ENCODE assay signal across 8 cellular contexts in genomic region chr14:31561155-31561846, GRCh38. TPM values are rescaled to one million over a fixed set of nuclear protein-coding genes. Genes with fewer than 3 reads are reported as not detected.
A peak's percentile ranks its signal among the peaks of the same experiment; 100 is the strongest.
DNase-seq lines count a peak whose midpoint lies in the region; ATAC-seq and TF ChIP-seq lines count a peak whose summit lies in the region.

A gene with protein sequence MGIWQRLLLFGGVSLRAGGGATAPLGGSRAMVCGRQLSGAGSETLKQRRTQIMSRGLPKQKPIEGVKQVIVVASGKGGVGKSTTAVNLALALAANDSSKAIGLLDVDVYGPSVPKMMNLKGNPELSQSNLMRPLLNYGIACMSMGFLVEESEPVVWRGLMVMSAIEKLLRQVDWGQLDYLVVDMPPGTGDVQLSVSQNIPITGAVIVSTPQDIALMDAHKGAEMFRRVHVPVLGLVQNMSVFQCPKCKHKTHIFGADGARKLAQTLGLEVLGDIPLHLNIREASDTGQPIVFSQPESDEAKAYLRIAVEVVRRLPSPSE (plus strand): TSS chr14:31561404. CDS start chr14:31561440, 36 bp downstream.

- H3K4me3 ChIP-seq in DND-41 (ENCODE audit: low read depth in 1 of 2, low read length in 2 of 2), result peak within 1 kb of the TSS; percentile 80 to 93
- peak within 1 kb of the TSS; percentile 90 for H3K4me3 ChIP-seq in GM23248

- H3K9me2 ChIP-seq in GM23248 (ENCODE audit: insufficient read depth), result no peaks in the 10 kb centered on the region

- H3K27ac Mint-ChIP-seq in activated T-helper 17 cell treated with anti-CD3 and anti-CD28 coated beads, Interleukin-2, amount 50 U/mL, for 72 hours, result peak within 1 kb of the TSS; percentile 99
- peak within 1 kb of the TSS; percentile 97 to 99 for H3K27ac Mint-ChIP-seq in natural killer cell

- H3K79me2 ChIP-seq in DND-41 (ENCODE audit: insufficient read depth, low read length) (peaks cover 6% of the 10 kb centered on the region; the same call in 1 of the 2 replicates), GM23248 (ENCODE audit: insufficient read depth) (no peaks in the 10 kb centered on the region)

- DNase-seq in DND-41, result peak; percentile 95
- DNase-seq in GM23248, result peak; percentile 96
- peak; percentile 88 to 90 for DNase-seq in Kasumi-1 (lab: John Stamatoyannopoulos, UW)
- DNase-seq in RPMI7951 (ENCODE audit: low read depth), result peak; percentile 90
- DNase-seq in fibroblast of peridontal ligament (ENCODE audit: extremely low read depth), result peak; percentile 96
- peak; percentile 98 for DNase-seq in natural killer cell
- DNase-seq in stimulated activated naive CD4-positive, alpha-beta T cell treated with Interleukin-2 at 50 U/mL for 16 hours (lab: John Stamatoyannopoulos, UW), result peak; percentile 93

- H3K36me3 Mint-ChIP-seq in activated T-helper 17 cell treated with anti-CD3 and anti-CD28 coated beads, Interleukin-2, amount 50 U/mL, for 72 hours (ENCODE audit: low read depth), result peaks cover 7% of the 10 kb centered on the region
- H3K36me3 Mint-ChIP-seq in natural killer cell, result no peaks in the 10 kb centered on the region

- no peaks in the 10 kb centered on the region for H3K27me3 ChIP-seq in DND-41 (ENCODE audit: insufficient read depth, low read length, poor library complexity)
- no peaks in the 10 kb centered on the region for H3K27me3 ChIP-seq in GM23248 (replicated peaks; ENCODE audit: insufficient read depth)

- peak; percentile 92 for ATAC-seq in DND-41 (ENCODE audit: insufficient read depth, low read depth)
- ATAC-seq in activated T-helper 17 cell treated with anti-CD3 and anti-CD28 coated beads, Interleukin-2, amount 50 U/mL, for 72 hours (replicated peaks), result peak; percentile 97
- peak; percentile 94 to 95 (median 94) for ATAC-seq in natural killer cell

- H3K4me2 ChIP-seq in DND-41 (ENCODE audit: insufficient read depth, low read length) (peak within 1 kb of the TSS; percentile 84), GM23248 (ENCODE audit: unreplicated experiment) (peak within 1 kb of the TSS; percentile 83)

- H3K9ac ChIP-seq in DND-41 (ENCODE audit: low read depth, low read length), result peak within 1 kb of the TSS; percentile 74
- peak within 1 kb of the TSS; percentile 96 for H3K9ac ChIP-seq in GM23248

- TF ChIP-seq CTCF in DND-41 (IDR thresholded peaks at IDR 0.05; ENCODE audit: borderline replicate concordance, extremely low read depth, low read length, poor library complexity, severe bottlenecking) (no peak), natural killer cell (IDR thresholded peaks at IDR 0.05) (no peak)

- no peaks in the 10 kb centered on the region for H3K36me3 ChIP-seq in DND-41 (ENCODE audit: insufficient read depth, low read length)
- H3K36me3 ChIP-seq in GM23248 (ENCODE audit: low read depth), result no peaks in the 10 kb centered on the region

- intact Hi-C loops in natural killer cell (cut with micrococcal nuclease), result loop anchor here (1.0 to 10.0 kb wide), 5 partner anchors 104 to 641 kb away; partner anchors contain the start of genes AP4S1, ARHGAP5, DTD2 and HECTD1

- H3K9me3 ChIP-seq in DND-41 (ENCODE audit: insufficient read depth, low read length, severe bottlenecking) (no peaks in the 10 kb centered on the region), GM23248 (ENCODE audit: low read depth) (no peaks in the 10 kb centered on the region)

- H3K27ac ChIP-seq in DND-41 (ENCODE audit: low read length) (peak within 1 kb of the TSS; percentile 87), GM23248 (peak within 1 kb of the TSS; percentile 72)

- in situ Hi-C loops in GM23248 (cut with MboI), result no loop called here

- peaks cover 18% of the 10 kb centered on the region for H3K4me1 Mint-ChIP-seq in activated T-helper 17 cell treated with anti-CD3 and anti-CD28 coated beads, Interleukin-2, amount 50 U/mL, for 72 hours
- peaks cover 18 to 19% of the 10 kb centered on the region in 2 donors for H3K4me1 Mint-ChIP-seq in natural killer cell

- peak within 1 kb of the TSS; percentile 94 for H3K4me3 Mint-ChIP-seq in activated T-helper 17 cell treated with anti-CD3 and anti-CD28 coated beads, Interleukin-2, amount 50 U/mL, for 72 hours
- peak within 1 kb of the TSS; percentile 96 for H3K4me3 Mint-ChIP-seq in natural killer cell

- peaks cover 8% of the 10 kb centered on the region for H3K27me3 Mint-ChIP-seq in activated T-helper 17 cell treated with anti-CD3 and anti-CD28 coated beads, Interleukin-2, amount 50 U/mL, for 72 hours
- H3K27me3 Mint-ChIP-seq in natural killer cell (ENCODE audit: low read depth in 2 of 2), result peaks cover 18 to 25% of the 10 kb centered on the region in 2 donors

- 0 to 1% methylated on average over 33 to 34 of the region's 34 CpGs for WGBS in GM23248 (ENCODE audit: low coverage in 1 of 2, low lambda C conversion rate in 2 of 2, missing lambda C conversion rate in 2 of 2), 2 experiments

- no peaks in the 10 kb centered on the region for H3K9me3 Mint-ChIP-seq in activated T-helper 17 cell treated with anti-CD3 and anti-CD28 coated beads, Interleukin-2, amount 50 U/mL, for 72 hours
- H3K9me3 Mint-ChIP-seq in natural killer cell, result no peaks in the 10 kb centered on the region

- H3K4me1 ChIP-seq in DND-41 (ENCODE audit: insufficient read depth, low read length) (peaks cover 31% of the 10 kb centered on the region), GM23248 (ENCODE audit: insufficient read depth) (0 out of 2 replicates have a peak, but pooled peaks cover 6% of the 10 kb centered on the region)

- H4K20me1 ChIP-seq in DND-41 (ENCODE audit: insufficient read depth, low read length), result no peaks in the 10 kb centered on the region
- no peaks in the 10 kb centered on the region for H4K20me1 ChIP-seq in GM23248 (ENCODE audit: insufficient read depth)

- H2AFZ ChIP-seq in DND-41 (ENCODE audit: low read depth, low read length), result peak within 1 kb of the TSS; percentile 98
- H2AFZ ChIP-seq in GM23248, result peak within 1 kb of the TSS; percentile 100

- no peaks in the 10 kb centered on the region for H3F3A ChIP-seq in GM23248 (ENCODE audit: insufficient read depth)

RNA-seq across cellular contexts. Expression of the gene that starts here (rescaled TPM):
- 10.0 and 11.5 TPM in 2 replicates for total RNA-seq in GM23248 (2014; rRNA removed; shearing (Covaris generic))
- 9.0 and 9.8 TPM in 2 replicates for polyA plus RNA-seq in GM23248 (2016; fragmentation: Nextera tagmentation; extraction: Ambion mirVana)
- 13.1 and 14.1 TPM in 2 replicates for total RNA-seq in RPMI7951 (2014; rRNA removed; shearing (Covaris generic))
- 10 to 100 TPM in 1 of 2 donors, 1 to 10 TPM in 1; 6.7 to 13.1 TPM for total RNA-seq in activated T-helper 17 cell treated with anti-CD3 and anti-CD28 coated beads, Interleukin-2, amount 50 U/mL, for 72 hours
- 1 to 10 TPM; 7.1 to 8.5 (median 7.5) TPM for total RNA-seq in natural killer cell

Comparison
In these comparisons a context has a peak if more than half of its experiments do, and no peak if none do; other contexts are left out.
1. Peak in every context shown above with its lines: DNase-seq, ATAC-seq, H3K4me3 ChIP-seq and H3K27ac ChIP-seq.